Comparison of ENCODE assay signal across 26 cellular contexts in genomic region chr3:72354486-72354885, GRCh38.
"Had no signal": no experiment of that assay in that cellular context is flagged by ENCODE, and none has a peak within 500 bp of the region (broad histone marks: within the 10 kb centered on the region; RNA-seq: fewer than 3 reads in every experiment).

No MANE protein-coding gene starts in this region.

- H3K4me3 ChIP-seq: esophagus muscularis mucosa, gastrocnemius medialis, heart left ventricle had no signal

- ATAC-seq: activated CD4-positive, alpha-beta T cell treated with anti-CD3 and anti-CD28 coated beads for 36 hours; activated CD8-positive, alpha-beta memory T cell treated with anti-CD3 and anti-CD28 coated beads, Interleukin-2, amount 10 ng/mL, durations not matched to agents 7 days and 5 days; activated CD8-positive, alpha-beta T cell treated with anti-CD3 and anti-CD28 coated beads, Interleukin-2, amount 10 ng/mL, durations not matched to agents 7 days and 5 days; activated naive CD4-positive, alpha-beta T cell treated with anti-CD3 and anti-CD28 coated beads, Interleukin-2, amount 50 U/mL, for 72 hours; effector memory CD8-positive, alpha-beta T cell; foreskin keratinocyte; gastrocnemius medialis; heart left ventricle had no signal

- H3K36me3 ChIP-seq: brain microvascular endothelial cell, esophagus muscularis mucosa, gastrocnemius medialis, heart left ventricle had no signal

- H3K4me1 ChIP-seq: esophagus muscularis mucosa, gastrocnemius medialis, heart left ventricle had no signal

- H3K9me3 ChIP-seq: esophagus muscularis mucosa, gastrocnemius medialis, heart left ventricle had no signal

- DNase-seq: activated CD4-positive, alpha-beta memory T cell treated with anti-CD3 and anti-CD28 coated beads for 36 hours; activated CD4-positive, alpha-beta T cell treated with anti-CD3 and anti-CD28 coated beads for 36 hours; activated CD4-positive, alpha-beta T cell treated with anti-CD3 and anti-CD28 coated beads, Interleukin-2, amount 10 ng/mL, durations not matched to agents 24 days and 14 days; activated CD4-positive, CD25-positive, alpha-beta regulatory T cell; activated CD4-positive, CD25-positive, alpha-beta regulatory T cell treated with anti-CD3 and anti-CD28 coated beads, Interleukin-2, amount 50 U/mL, for 72 hours; activated CD8-positive, alpha-beta memory T cell treated with anti-CD3 and anti-CD28 coated beads, Interleukin-2, amount 10 ng/mL, durations not matched to agents 7 days and 5 days; activated CD8-positive, alpha-beta memory T cell treated with anti-CD3 and anti-CD28 coated beads, Interleukin-2, amount 50 U/mL, for 4 hours; activated CD8-positive, alpha-beta T cell treated with anti-CD3 and anti-CD28 coated beads, Interleukin-2, amount 10 ng/mL, durations not matched to agents 7 days and 5 days; activated effector memory CD4-positive, alpha-beta T cell treated with anti-CD3 and anti-CD28 coated beads, Interleukin-2, amount 50 U/mL, for 16 hours; activated naive CD4-positive, alpha-beta T cell treated with anti-CD3 and anti-CD28 coated beads, Interleukin-2, amount 10 ng/mL, durations not matched to agents 7 days and 5 days; activated naive CD8-positive, alpha-beta T cell treated with anti-CD3 and anti-CD28 coated beads, Interleukin-2, amount 10 ng/mL, durations not matched to agents 7 days and 5 days; activated T-cell treated with anti-CD3 and anti-CD28 coated beads, Interleukin-2, amount 50 U/mL, for 1 hour; activated T-cell treated with anti-CD3 and anti-CD28 coated beads, Interleukin-2, amount 50 U/mL, for 48 hours; brain microvascular endothelial cell; cortex of kidney; dermis blood vessel endothelial cell; effector CD4-positive, alpha-beta T cell; effector memory CD8-positive, alpha-beta T cell; erythroblast; foreskin keratinocyte; gastrocnemius medialis; glutamatergic neuron; heart left ventricle; T-helper 2 cell had no signal

- H3K27ac ChIP-seq: brain microvascular endothelial cell, esophagus muscularis mucosa, foreskin keratinocyte, gastrocnemius medialis, heart left ventricle had no signal

- H3K27me3 ChIP-seq: brain microvascular endothelial cell, esophagus muscularis mucosa, foreskin keratinocyte, gastrocnemius medialis, heart left ventricle had no signal
